23 cellular contexts compared by ENCODE assay signal in genomic region chr1:208837242-208837641, GRCh38.
A peak's percentile ranks its signal among the peaks of the same experiment; 100 is the strongest.
DNase-seq lines count a peak whose midpoint lies in the region; ATAC-seq lines count a peak whose summit lies in the region.
"Had no signal": no experiment of that assay in that cellular context is flagged by ENCODE, and none has a peak within 500 bp of the region (broad histone marks: within the 10 kb centered on the region; RNA-seq: fewer than 3 reads in every experiment).

No MANE protein-coding gene starts in this region.

- DNase-seq in NCI-H1105 (lab: John Stamatoyannopoulos, UW), result peak; percentile 18
- peak; percentile 21 to 82 for DNase-seq in NCI-H2081 (lab: John Stamatoyannopoulos, UW)
- peak; percentile 94 for DNase-seq in NCI-H69 (lab: John Stamatoyannopoulos, UW)
- no peak for DNase-seq in inferior parietal cortex (ENCODE audit: extremely low spot score)
- DNase-seq in DMS 273 treated with DMSO at 0.1 percent for 48 hours (lab: John Stamatoyannopoulos, UW), result no peak
- DNase-seq: activated CD4-positive, alpha-beta T cell treated with anti-CD3 and anti-CD28 coated beads for 48 hours; activated naive CD4-positive, alpha-beta T cell treated with Interleukin-2 at 50 U/mL for 16 hours; activated T-cell treated with anti-CD3 and anti-CD28 coated beads, Interleukin-2, amount 50 U/mL, for 48 hours; brain microvascular endothelial cell; effector CD4-positive, alpha-beta T cell; GF-D8; H7; left colon; SK-N-SH; stimulated activated CD4-positive, alpha-beta T cell treated with anti-CD3 and anti-CD28 coated beads, Interleukin-4, amount 100 ng/mL, for 4 hours; stimulated activated naive CD4-positive, alpha-beta T cell treated with Interleukin-2 at 50 U/mL for 16 hours; T-helper 17 cell; testis had no signal

- ATAC-seq in GM21390 (IDR thresholded peaks at IDR 0.05; ENCODE audit: unreplicated experiment), result no peak
- ATAC-seq in HG03521 (IDR thresholded peaks at IDR 0.05; ENCODE audit: unreplicated experiment), result no peak
- ATAC-seq: esophagus mucosa, HepG2, left colon, sciatic nerve, T-helper 17 cell had no signal

Comparison
In these comparisons a context has a peak if more than half of its experiments do, and no peak if none do; other contexts are left out.
1. DNase-seq: peak in NCI-H1105 (single experiment), NCI-H2081 (2 of 2) and NCI-H69 (single experiment); none in inferior parietal cortex (single experiment) and DMS 273 treated with DMSO at 0.1 percent for 48 hours (single experiment).